In the genomic region with DNA sequence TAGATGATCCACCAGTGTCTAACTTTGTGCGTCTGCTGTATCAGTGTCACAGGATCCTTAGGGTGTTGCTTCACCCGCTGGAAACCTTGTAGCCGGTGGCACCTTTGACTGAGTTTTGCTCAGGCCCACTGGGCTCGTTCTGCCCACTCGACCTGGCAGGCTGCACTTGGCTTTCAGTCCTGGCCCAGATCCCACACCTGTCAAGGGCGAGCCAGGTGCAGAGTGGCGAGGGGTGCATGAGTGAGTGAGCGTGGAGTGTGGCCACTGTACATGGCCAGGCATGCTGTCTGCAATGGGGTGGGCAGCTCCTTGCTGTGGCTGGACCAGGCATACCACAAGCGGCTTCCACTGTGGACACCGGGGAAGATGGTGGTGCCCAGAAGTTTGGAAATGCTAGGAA, we compare ENCODE assay signal across 16 cellular contexts.
DNase-seq lines count a peak whose midpoint lies in the region; ATAC-seq and TF ChIP-seq lines count a peak whose summit lies in the region.
"Had no signal": no experiment of that assay in that cellular context is flagged by ENCODE, and none has a peak within 500 bp of the region (broad histone marks: within the 10 kb centered on the region; RNA-seq: fewer than 3 reads in every experiment).

No MANE protein-coding gene starts in this region.

- no peaks in the 10 kb centered on the region for H3K36me3 Mint-ChIP-seq in endodermal cell (ENCODE audit: low read depth)

- peak in 3 of 4 donors; percentile 37 to 56 (median 40) for ATAC-seq in psoas muscle
- ATAC-seq in GM21367 (IDR thresholded peaks at IDR 0.05; ENCODE audit: unreplicated experiment), result no peak
- ATAC-seq: PC-3 had no signal

- peaks cover 46% of the 10 kb centered on the region for H3K9me3 ChIP-seq in BLaER1
- H3K9me3 ChIP-seq in endodermal cell (ENCODE audit: control insufficient read depth, low read length), result peaks cover 6% of the 10 kb centered on the region
- no peaks in the 10 kb centered on the region for H3K9me3 ChIP-seq in psoas muscle
- no peaks in the 10 kb centered on the region for H3K9me3 ChIP-seq in testis
- H3K9me3 ChIP-seq: SJSA1 had no signal

- H3K4me1 Mint-ChIP-seq in endodermal cell, result peaks cover 27% of the 10 kb centered on the region

- WGBS in endodermal cell (ENCODE audit: insufficient coverage in 1 of 2, insufficient read length in 1 of 2), 2 experiments, result 80 to 83% methylated on average over 6 to 10 of the region's 10 CpGs
- 38 to 56% (median 45%) methylated on average over 10 of the region's 10 CpGs for WGBS in psoas muscle, 3 donors
- 86 to 98% methylated on average over 9 to 10 of the region's 10 CpGs for WGBS in testis, 2 donors

- TF ChIP-seq CTCF in endodermal cell (conservative IDR thresholded peaks at IDR 0.05), result no peak
- TF ChIP-seq CTCF in psoas muscle (IDR thresholded peaks at IDR 0.05), result no peak
- TF ChIP-seq CTCF in testis (IDR thresholded peaks at IDR 0.05), result no peak
- TF ChIP-seq CTCF in brain microvascular endothelial cell (IDR thresholded peaks at IDR 0.05; ENCODE audit: low read depth, low read length, missing control alignments), result no peak

- H3K27me3 ChIP-seq in BLaER1 (no peaks in the 10 kb centered on the region), endodermal cell (ENCODE audit: control insufficient read depth, insufficient read depth, low read length, poor library complexity, severe bottlenecking) (no peaks in the 10 kb centered on the region), psoas muscle (ENCODE audit: insufficient read depth in 3 of 3, low read length in 2 of 3) (no peaks in the 10 kb centered on the region), testis (no peaks in the 10 kb centered on the region), brain microvascular endothelial cell (replicated peaks) (no peaks in the 10 kb centered on the region)
- H3K27me3 ChIP-seq: SJSA1 had no signal

- H3K27ac ChIP-seq in BLaER1, result no peak overlapping the region
- H3K27ac ChIP-seq in endodermal cell (ENCODE audit: low read depth, low read length), result no peak overlapping the region
- no peak overlapping the region for H3K27ac ChIP-seq in psoas muscle
- no peak overlapping the region for H3K27ac ChIP-seq in testis
- no peak overlapping the region for H3K27ac ChIP-seq in brain microvascular endothelial cell
- H3K27ac ChIP-seq: C4-2B, KMS-11, SJSA1 had no signal

- no peaks in the 10 kb centered on the region for H3K27me3 Mint-ChIP-seq in endodermal cell (ENCODE audit: insufficient read depth)

- DNase-seq in NCI-H2029 (lab: John Stamatoyannopoulos, UW), result peak; percentile 52
- peak; percentile 14 for DNase-seq in endodermal cell
- DNase-seq in psoas muscle, result no peak
- DNase-seq in testis, result no peak
- DNase-seq in brain microvascular endothelial cell, result no peak
- DNase-seq in RPMI8226, result no peak
- DNase-seq: DMS153, NCI-H1436 treated with DMSO at 0.1 percent for 48 hours, NCI-H2081 treated with DMSO at 0.1 percent for 48 hours, NCI-H748 treated with DMSO at 0.1 percent for 48 hours, PC-3 had no signal

- H3K36me3 ChIP-seq in BLaER1 (peaks cover 78% of the 10 kb centered on the region), endodermal cell (ENCODE audit: control insufficient read depth, insufficient read depth, low read length) (no peaks in the 10 kb centered on the region), psoas muscle (ENCODE audit: insufficient read depth in 1 of 2, low read depth in 1 of 2) (no peaks in the 10 kb centered on the region), testis (ENCODE audit: low read depth, missing control alignments) (no peaks in the 10 kb centered on the region), brain microvascular endothelial cell (replicated peaks) (no peaks in the 10 kb centered on the region)
- H3K36me3 ChIP-seq: SJSA1 had no signal

- no peak for TF ChIP-seq POLR2A in testis (IDR thresholded peaks at IDR 0.05)

- intact Hi-C loops in psoas muscle (cut with DNase I) (no loop called here), testis (cut with DNase I; ENCODE audit: low total_unique reads) (no loop called here)

- peaks cover 4% of the 10 kb centered on the region for H3K9me3 Mint-ChIP-seq in endodermal cell

- H3K27ac Mint-ChIP-seq in endodermal cell, result no peak overlapping the region

- no peak overlapping the region for H3K4me3 Mint-ChIP-seq in endodermal cell

- H3K4me2 ChIP-seq in BLaER1, result no peak overlapping the region
- H3K4me2 ChIP-seq: KMS-11 had no signal

- H3K4me1 ChIP-seq in BLaER1, result peaks cover 57% of the 10 kb centered on the region
- peaks cover 1% of the 10 kb centered on the region for H3K4me1 ChIP-seq in endodermal cell (ENCODE audit: control insufficient read depth, insufficient read depth, low read length)
- H3K4me1 ChIP-seq in psoas muscle, result peaks cover 27% of the 10 kb centered on the region
- H3K4me1 ChIP-seq in testis, result peaks cover 5% of the 10 kb centered on the region
- H3K4me1 ChIP-seq: SJSA1 had no signal

- peak overlapping the region; percentile 42; the same call in 1 of the 2 replicates for H3K4me3 ChIP-seq in BLaER1
- no peak overlapping the region for H3K4me3 ChIP-seq in endodermal cell (ENCODE audit: low read length)
- H3K4me3 ChIP-seq in psoas muscle, result no peak overlapping the region
- H3K4me3 ChIP-seq in testis, result no peak overlapping the region
- no peak overlapping the region for H3K4me3 ChIP-seq in brain microvascular endothelial cell (ENCODE audit: low read depth, low read length)
- H3K4me3 ChIP-seq: SJSA1 had no signal

- no peak overlapping the region for H3K9ac ChIP-seq in BLaER1
- no peak overlapping the region for H3K9ac ChIP-seq in endodermal cell (ENCODE audit: extremely low read depth, low read length, poor library complexity, severe bottlenecking)
- H3K9ac ChIP-seq: KMS-11 had no signal

- in situ Hi-C loops in brain microvascular endothelial cell (cut with HindIII; ENCODE audit: low pct_ligation_motif_present, low sequenced_read_pairs), result no loop called here

- no peaks in the 10 kb centered on the region for H4K20me1 ChIP-seq in BLaER1

Comparison
In these comparisons a context has a peak if more than half of its experiments do, and no peak if none do; other contexts are left out.
1. DNase-seq: peak in NCI-H2029 (single experiment) and endodermal cell (single experiment); none in psoas muscle (0 of 2), testis (single experiment), brain microvascular endothelial cell (single experiment) and RPMI8226 (single experiment).